Comparison of ENCODE assay signal across 15 cellular contexts in the genomic region with DNA sequence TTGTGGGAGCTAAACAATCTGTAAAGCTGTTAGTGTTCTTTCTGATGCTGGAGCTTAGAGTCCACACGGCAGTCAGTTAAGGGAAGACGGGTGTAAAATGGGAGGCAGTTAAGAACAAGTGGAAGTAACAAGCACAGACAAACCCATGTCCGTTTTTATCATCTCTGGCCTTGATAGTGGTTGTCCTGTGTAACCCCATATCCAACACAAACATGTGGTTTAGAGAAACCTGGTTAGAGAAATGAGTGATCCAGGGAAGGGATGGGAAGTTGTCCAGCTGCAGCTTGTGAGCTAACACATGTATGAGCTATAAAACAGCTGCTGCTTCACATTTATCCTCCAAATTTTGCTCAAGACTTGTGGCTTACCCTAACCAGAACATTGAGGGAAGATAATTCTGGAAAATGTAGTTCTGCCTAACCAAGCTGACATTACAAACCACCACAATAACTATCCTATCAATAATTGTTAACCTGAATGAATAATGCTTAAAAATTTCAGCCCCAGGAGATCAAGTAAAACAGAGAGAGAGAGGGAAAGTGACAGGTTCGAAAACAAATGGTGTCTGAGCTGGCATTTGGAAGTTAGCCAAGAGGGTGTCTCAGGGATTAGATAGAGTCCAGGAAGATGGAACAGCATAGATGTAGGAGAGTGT. TPM values are rescaled to one million over a fixed set of nuclear protein-coding genes. Genes with fewer than 3 reads are reported as not detected.
DNase-seq lines count a peak whose midpoint lies in the region; ATAC-seq and TF ChIP-seq lines count a peak whose summit lies in the region.
"Had no signal": no experiment of that assay in that cellular context is flagged by ENCODE, and none has a peak within 500 bp of the region (broad histone marks: within the 10 kb centered on the region; RNA-seq: fewer than 3 reads in every experiment).

No MANE protein-coding gene starts in this region.

- peak overlapping the region; percentile 18 for H3K27ac ChIP-seq in PC-9
- peak overlapping the region in 3 of 4 donors; percentile 15 to 31 (median 21) for H3K27ac ChIP-seq in esophagus muscularis mucosa (replicated peaks in 1 of 4)
- H3K27ac ChIP-seq: HL-60, SJSA1 had no signal

- H3K36me3 ChIP-seq in PC-9 (ENCODE audit: low read depth) (peaks cover 37% of the 10 kb centered on the region), esophagus muscularis mucosa (peaks cover 43 to 79% (median 50%) of the 10 kb centered on the region in 4 donors)

- 0 out of 2 replicates have a peak, but pooled peaks cover 4% of the 10 kb centered on the region for H3K4me1 ChIP-seq in PC-9 (replicated peaks; ENCODE audit: insufficient read depth)
- H3K4me1 ChIP-seq in esophagus muscularis mucosa, result peaks cover 0 to 11% (median 8%) of the 10 kb centered on the region in 4 donors
- H3K4me1 ChIP-seq: SJSA1 had no signal

- no peaks in the 10 kb centered on the region for H3K9me3 Mint-ChIP-seq in activated CD8-positive, alpha-beta T cell treated with anti-CD3 and anti-CD28 coated beads for 36 hours
- H3K9me3 Mint-ChIP-seq in activated CD8-positive, alpha-beta T cell treated with anti-CD3 and anti-CD28 coated beads, Interleukin-2, amount 10 ng/mL, durations not matched to agents 7 days and 5 days (ENCODE audit: insufficient read depth), result no peaks in the 10 kb centered on the region
- H3K9me3 Mint-ChIP-seq in activated naive CD4-positive, alpha-beta T cell treated with anti-CD3 and anti-CD28 coated beads for 36 hours, result no peaks in the 10 kb centered on the region
- H3K9me3 Mint-ChIP-seq: brain had no signal

- H3F3A ChIP-seq in PC-9 (ENCODE audit: insufficient read depth, low read depth), result peaks cover 20% of the 10 kb centered on the region

- H3K27ac Mint-ChIP-seq in activated CD8-positive, alpha-beta T cell treated with anti-CD3 and anti-CD28 coated beads for 36 hours, result peak overlapping the region; percentile 22
- no peak overlapping the region for H3K27ac Mint-ChIP-seq in activated CD8-positive, alpha-beta T cell treated with anti-CD3 and anti-CD28 coated beads, Interleukin-2, amount 10 ng/mL, durations not matched to agents 7 days and 5 days
- H3K27ac Mint-ChIP-seq in activated naive CD4-positive, alpha-beta T cell treated with anti-CD3 and anti-CD28 coated beads for 36 hours, result no peak overlapping the region

- H3K4me3 Mint-ChIP-seq in activated CD8-positive, alpha-beta T cell treated with anti-CD3 and anti-CD28 coated beads for 36 hours, result no peak overlapping the region
- H3K4me3 Mint-ChIP-seq in activated CD8-positive, alpha-beta T cell treated with anti-CD3 and anti-CD28 coated beads, Interleukin-2, amount 10 ng/mL, durations not matched to agents 7 days and 5 days, result no peak overlapping the region
- H3K4me3 Mint-ChIP-seq in activated naive CD4-positive, alpha-beta T cell treated with anti-CD3 and anti-CD28 coated beads for 36 hours, result no peak overlapping the region
- H3K4me3 Mint-ChIP-seq: brain had no signal

- no peak overlapping the region for H2AFZ ChIP-seq in PC-9

- no peak for DNase-seq in activated CD8-positive, alpha-beta T cell treated with anti-CD3 and anti-CD28 coated beads for 36 hours
- DNase-seq in activated CD8-positive, alpha-beta T cell treated with anti-CD3 and anti-CD28 coated beads, Interleukin-2, amount 10 ng/mL, durations not matched to agents 7 days and 5 days, result no peak
- DNase-seq in PC-9 (peak in 1 of 2 experiments; percentile 48), esophagus muscularis mucosa (ENCODE audit: extremely low spot score) (no peak), renal cortical epithelial cell (ENCODE audit: low read depth) (peak; percentile 90), mucosa of gallbladder (ENCODE audit: low spot score) (no peak), T-helper 9 cell (no peak)
- DNase-seq in activated naive CD4-positive, alpha-beta T cell treated with anti-CD3 and anti-CD28 coated beads for 36 hours, result no peak
- DNase-seq: NCI-H1694; stimulated activated naive CD4-positive, alpha-beta T cell had no signal

- H3K79me2 ChIP-seq in PC-9 (ENCODE audit: low read depth), result no peaks in the 10 kb centered on the region

- WGBS in esophagus muscularis mucosa, result 59% methylated on average over 4 of the region's 4 CpGs

- TF ChIP-seq CTCF in activated CD8-positive, alpha-beta T cell treated with anti-CD3 and anti-CD28 coated beads for 36 hours (IDR thresholded peaks at IDR 0.05), result no peak
- TF ChIP-seq CTCF in PC-9 (conservative IDR thresholded peaks at IDR 0.05), result no peak
- TF ChIP-seq CTCF in esophagus muscularis mucosa (IDR thresholded peaks at IDR 0.05), result no peak

- no peak for ATAC-seq in activated CD8-positive, alpha-beta T cell treated with anti-CD3 and anti-CD28 coated beads for 36 hours
- no peak for ATAC-seq in activated CD8-positive, alpha-beta T cell treated with anti-CD3 and anti-CD28 coated beads, Interleukin-2, amount 10 ng/mL, durations not matched to agents 7 days and 5 days

- 0 out of 2 replicates have a peak, but pooled peaks cover 2% of the 10 kb centered on the region for H3K9me3 ChIP-seq in PC-9 (ENCODE audit: insufficient read depth, low read depth)
- H3K9me3 ChIP-seq in esophagus muscularis mucosa, result no peaks in the 10 kb centered on the region
- H3K9me3 ChIP-seq: SJSA1 had no signal

- H3K4me1 Mint-ChIP-seq in activated CD8-positive, alpha-beta T cell treated with anti-CD3 and anti-CD28 coated beads for 36 hours (ENCODE audit: low read depth), result peaks cover 15% of the 10 kb centered on the region
- H3K4me1 Mint-ChIP-seq in activated CD8-positive, alpha-beta T cell treated with anti-CD3 and anti-CD28 coated beads, Interleukin-2, amount 10 ng/mL, durations not matched to agents 7 days and 5 days (ENCODE audit: low read depth), result peaks cover 20% of the 10 kb centered on the region
- peaks cover 14% of the 10 kb centered on the region for H3K4me1 Mint-ChIP-seq in activated naive CD4-positive, alpha-beta T cell treated with anti-CD3 and anti-CD28 coated beads for 36 hours (ENCODE audit: low read depth)

- H3K27me3 ChIP-seq in PC-9 (ENCODE audit: insufficient read depth, low read depth) (no peaks in the 10 kb centered on the region), esophagus muscularis mucosa (no peaks in the 10 kb centered on the region)
- H3K27me3 ChIP-seq: SJSA1 had no signal

- peaks cover 46% of the 10 kb centered on the region for H3K36me3 Mint-ChIP-seq in activated CD8-positive, alpha-beta T cell treated with anti-CD3 and anti-CD28 coated beads for 36 hours (ENCODE audit: low read depth)
- H3K36me3 Mint-ChIP-seq in activated CD8-positive, alpha-beta T cell treated with anti-CD3 and anti-CD28 coated beads, Interleukin-2, amount 10 ng/mL, durations not matched to agents 7 days and 5 days (ENCODE audit: low read depth), result peaks cover 66% of the 10 kb centered on the region
- peaks cover 28% of the 10 kb centered on the region for H3K36me3 Mint-ChIP-seq in activated naive CD4-positive, alpha-beta T cell treated with anti-CD3 and anti-CD28 coated beads for 36 hours (ENCODE audit: low read depth)

- TF ChIP-seq POLR2A in esophagus muscularis mucosa (IDR thresholded peaks at IDR 0.05; ENCODE audit: low read depth), result no peak

- H3K4me3 ChIP-seq in PC-9 (no peak overlapping the region), esophagus muscularis mucosa (no peak overlapping the region)
- H3K4me3 ChIP-seq: SJSA1 had no signal

- no peak overlapping the region for H3K4me2 ChIP-seq in PC-9

- no peak for TF ChIP-seq EP300 in esophagus muscularis mucosa (IDR thresholded peaks at IDR 0.05)

- POLR2A ChIA-PET in activated CD8-positive, alpha-beta T cell treated with anti-CD3 and anti-CD28 coated beads for 36 hours (lab: Charles Lee), result interaction anchor here (1.2 to 1.6 kb wide), 4 partner anchors 10 to 25 kb away, joined by 3 to 5 read pairs (median 4); a partner anchor contains a TSS
- POLR2A ChIA-PET in activated CD8-positive, alpha-beta T cell treated with anti-CD3 and anti-CD28 coated beads, Interleukin-2, amount 10 ng/mL, durations not matched to agents 7 days and 5 days (lab: Charles Lee), result interaction anchor here (0.6 to 1.8 kb wide), 3 partner anchors 8 to 286 kb away, joined by 3 to 6 read pairs (median 6); no protein-coding TSS in a partner anchor
- POLR2A ChIA-PET in PC-9 (lab: Charles Lee; ENCODE audit: unreplicated experiment), result no interaction called here

- no peaks in the 10 kb centered on the region for H3K27me3 Mint-ChIP-seq in activated CD8-positive, alpha-beta T cell treated with anti-CD3 and anti-CD28 coated beads for 36 hours
- no peaks in the 10 kb centered on the region for H3K27me3 Mint-ChIP-seq in activated CD8-positive, alpha-beta T cell treated with anti-CD3 and anti-CD28 coated beads, Interleukin-2, amount 10 ng/mL, durations not matched to agents 7 days and 5 days (ENCODE audit: low read depth)
- no peaks in the 10 kb centered on the region for H3K27me3 Mint-ChIP-seq in activated naive CD4-positive, alpha-beta T cell treated with anti-CD3 and anti-CD28 coated beads for 36 hours (ENCODE audit: low read depth)
- H3K27me3 Mint-ChIP-seq: brain had no signal

- BruUV-seq in PC-9 (replicated peaks; lab: Mats Ljungman, UMichigan), result no TSS peak

- no peaks in the 10 kb centered on the region for H3K9me2 ChIP-seq in PC-9 (ENCODE audit: insufficient read depth)

- intact Hi-C loops in activated CD8-positive, alpha-beta T cell treated with anti-CD3 and anti-CD28 coated beads for 36 hours (cut with micrococcal nuclease), result no loop called here
- intact Hi-C loops in PC-9 (cut with micrococcal nuclease; ENCODE audit: unreplicated experiment) (no loop called here), esophagus muscularis mucosa (cut with DNase I) (no loop called here)
- intact Hi-C loops in activated naive CD4-positive, alpha-beta T cell treated with anti-CD3 and anti-CD28 coated beads for 36 hours (cut with micrococcal nuclease), result no loop called here

- H4K20me1 ChIP-seq in PC-9 (ENCODE audit: insufficient read depth), result peaks cover 18% of the 10 kb centered on the region; the same call in 1 of the 2 replicates

- CTCF ChIA-PET in activated CD8-positive, alpha-beta T cell treated with anti-CD3 and anti-CD28 coated beads for 36 hours (lab: Charles Lee), result interaction anchor here (0.9 to 2.4 kb wide), 5 partner anchors 10 to 288 kb away, joined by 3 to 12 read pairs (median 3); no protein-coding TSS in a partner anchor
- CTCF ChIA-PET in activated CD8-positive, alpha-beta T cell treated with anti-CD3 and anti-CD28 coated beads, Interleukin-2, amount 10 ng/mL, durations not matched to agents 7 days and 5 days (lab: Charles Lee), result interaction anchor here (1.1 to 1.7 kb wide), 2 partner anchors 21 to 306 kb away, joined by 5 to 6 read pairs; no protein-coding TSS in a partner anchor
- CTCF ChIA-PET in PC-9 (lab: Charles Lee), result no interaction called here
- CTCF ChIA-PET in activated naive CD4-positive, alpha-beta T cell treated with anti-CD3 and anti-CD28 coated beads for 36 hours (lab: Charles Lee), result interaction anchor here (1.0 to 1.3 kb wide), 2 partner anchors 10 to 21 kb away, joined by 3 to 4 read pairs; no protein-coding TSS in a partner anchor

RNA-seq across cellular contexts. Expression of a gene that starts 10.6 kb away (rescaled TPM):
- total RNA-seq in activated CD8-positive, alpha-beta T cell treated with anti-CD3 and anti-CD28 coated beads for 36 hours, result 1 to 10 TPM; 4.5 to 4.7 TPM
- 10 to 100 TPM; 40.1 to 42.1 TPM for total RNA-seq in activated CD8-positive, alpha-beta T cell treated with anti-CD3 and anti-CD28 coated beads, Interleukin-2, amount 10 ng/mL, durations not matched to agents 7 days and 5 days
- total RNA-seq in PC-9 (2021), result 0.20 and 0.53 TPM in 2 replicates
- total RNA-seq in esophagus muscularis mucosa, result 10 to 100 TPM in 3 of 4 donors, 1 to 10 TPM in 1; 7.5 to 23.0 (median 12.2) TPM
- 0.20 TPM in 1 of 2 replicates, not detected in the other for total RNA-seq in renal cortical epithelial cell
- 17.2 TPM for total RNA-seq in mucosa of gallbladder
- total RNA-seq in activated naive CD4-positive, alpha-beta T cell treated with anti-CD3 and anti-CD28 coated beads for 36 hours, result 1 to 10 TPM; 6.4 to 8.2 TPM
- total RNA-seq: SJSA1 had no signal

RNA-seq across cellular contexts. Expression of a gene that starts 13.9 kb away (rescaled TPM):
- total RNA-seq in activated CD8-positive, alpha-beta T cell treated with anti-CD3 and anti-CD28 coated beads for 36 hours, result 100 to 1,000 TPM; 341 to 342 TPM
- total RNA-seq in activated CD8-positive, alpha-beta T cell treated with anti-CD3 and anti-CD28 coated beads, Interleukin-2, amount 10 ng/mL, durations not matched to agents 7 days and 5 days, result 100 to 1,000 TPM; 396 to 404 TPM
- total RNA-seq in PC-9 (2021) (183 and 212 TPM in 2 replicates), esophagus muscularis mucosa (100 to 1,000 TPM; 177 to 203 (median 192) TPM), renal cortical epithelial cell (356 and 426 TPM in 2 replicates), mucosa of gallbladder (192 TPM)
- 100 to 1,000 TPM; 324 to 331 TPM for total RNA-seq in activated naive CD4-positive, alpha-beta T cell treated with anti-CD3 and anti-CD28 coated beads for 36 hours

RNA-seq across cellular contexts. Expression of a gene that starts 14.1 kb away (rescaled TPM):
- total RNA-seq in activated CD8-positive, alpha-beta T cell treated with anti-CD3 and anti-CD28 coated beads for 36 hours, result 10 to 100 TPM; 54.0 to 54.6 TPM
- 10 to 100 TPM; 54.3 to 57.8 TPM for total RNA-seq in activated CD8-positive, alpha-beta T cell treated with anti-CD3 and anti-CD28 coated beads, Interleukin-2, amount 10 ng/mL, durations not matched to agents 7 days and 5 days
- total RNA-seq in PC-9 (2021) (20.6 and 23.7 TPM in 2 replicates), esophagus muscularis mucosa (10 to 100 TPM; 20.8 to 27.6 (median 25.7) TPM), renal cortical epithelial cell (86.7 and 98.5 TPM in 2 replicates), mucosa of gallbladder (25.6 TPM)
- total RNA-seq in activated naive CD4-positive, alpha-beta T cell treated with anti-CD3 and anti-CD28 coated beads for 36 hours, result 10 to 100 TPM; 43.1 to 48.8 TPM

RNA-seq across cellular contexts. Expression of a gene that starts 35.6 kb away (rescaled TPM):
- total RNA-seq in activated CD8-positive, alpha-beta T cell treated with anti-CD3 and anti-CD28 coated beads for 36 hours, result 1 to 10 TPM; 1.1 to 1.6 TPM
- total RNA-seq in activated CD8-positive, alpha-beta T cell treated with anti-CD3 and anti-CD28 coated beads, Interleukin-2, amount 10 ng/mL, durations not matched to agents 7 days and 5 days, result under 1 TPM; 0.74 to 0.99 TPM
- 0.85 and 1.6 TPM in 2 replicates for total RNA-seq in PC-9 (2021)
- 1 to 10 TPM in 3 of 4 donors, under 1 TPM in 1; 0.83 to 1.2 (median 1.2) TPM for total RNA-seq in esophagus muscularis mucosa
- total RNA-seq in renal cortical epithelial cell, result 0.52 and 1.4 TPM in 2 replicates
- 1.2 TPM for total RNA-seq in mucosa of gallbladder
- 1 to 10 TPM; 1.7 to 2.0 TPM for total RNA-seq in activated naive CD4-positive, alpha-beta T cell treated with anti-CD3 and anti-CD28 coated beads for 36 hours

RNA-seq across cellular contexts. Expression of a gene that starts 40.3 kb away (rescaled TPM):
- total RNA-seq in activated CD8-positive, alpha-beta T cell treated with anti-CD3 and anti-CD28 coated beads for 36 hours, result not detected
- total RNA-seq in activated CD8-positive, alpha-beta T cell treated with anti-CD3 and anti-CD28 coated beads, Interleukin-2, amount 10 ng/mL, durations not matched to agents 7 days and 5 days, result under 1 TPM in 1 of 2 experiments, not detected in 1; 0.18 TPM
- total RNA-seq in PC-9 (2021) (not detected in 2 replicates), esophagus muscularis mucosa (10 to 100 TPM in 1 of 4 donors, 1 to 10 TPM in 3; 4.9 to 13.3 (median 5.1) TPM), renal cortical epithelial cell (not detected in 2 replicates), mucosa of gallbladder (15.8 TPM)
- total RNA-seq in activated naive CD4-positive, alpha-beta T cell treated with anti-CD3 and anti-CD28 coated beads for 36 hours, result not detected
- total RNA-seq: activated CD8-positive, alpha-beta memory T cell treated with anti-CD3 and anti-CD28 coated beads for 36 hours; lung microvascular endothelial cell; SJSA1 had no signal
